ENCODE assay signal across 17 cellular contexts in genomic region chr17:81022371-81022729, GRCh38.
"Had no signal": no experiment of that assay in that cellular context is flagged by ENCODE, and none has a peak within 500 bp of the region (broad histone marks: within the 10 kb centered on the region; RNA-seq: fewer than 3 reads in every experiment).

No MANE protein-coding gene starts in this region.

- H3K4me3 ChIP-seq: lung, thyroid gland had no signal

- H3K36me3 ChIP-seq: thyroid gland had no signal

- DNase-seq: activated CD4-positive, alpha-beta T cell treated with anti-CD3 and anti-CD28 coated beads for 1 hour; activated CD4-positive, alpha-beta T cell treated with anti-CD3 and anti-CD28 coated beads, Interleukin-2, amount 50 U/mL, for 48 hours; activated naive CD4-positive, alpha-beta T cell treated with anti-CD3 and anti-CD28 coated beads for 36 hours; activated T-cell treated with anti-CD3 and anti-CD28 coated beads, Interleukin-2, amount 50 U/mL, for 24 hours; cerebellar nuclear complex; cortex of kidney; erythroblast; hypothalamus; islet precursor cell; nephron progenitor cell; occipital lobe; retina; stimulated activated CD4-positive, alpha-beta T cell treated with anti-CD3 and anti-CD28 coated beads, Interleukin-12 subunit alpha, Interleukin-12 subunit beta, amount 100 ng/mL, for 4 hours; stimulated activated CD4-positive, alpha-beta T cell treated with anti-CD3 and anti-CD28 coated beads, Interleukin-1b, Interleukin-23, amount 100 ng/mL, for 48 hours; stimulated activated CD8-positive, alpha-beta memory T cell treated with anti-CD3 and anti-CD28 coated beads, Interleukin-4, amount 100 ng/mL, for 48 hours; thyroid gland had no signal

- H3K27me3 ChIP-seq: thyroid gland had no signal

- H3K4me3 Mint-ChIP-seq: activated naive CD4-positive, alpha-beta T cell treated with anti-CD3 and anti-CD28 coated beads for 36 hours; activated T-cell treated with anti-CD3 and anti-CD28 coated beads, Interleukin-2, amount 50 U/mL, for 24 hours; nephron progenitor cell had no signal

- H3K27ac Mint-ChIP-seq: activated naive CD4-positive, alpha-beta T cell treated with anti-CD3 and anti-CD28 coated beads for 36 hours; activated T-cell treated with anti-CD3 and anti-CD28 coated beads, Interleukin-2, amount 50 U/mL, for 24 hours; nephron progenitor cell had no signal

- H3K9me3 ChIP-seq: thyroid gland had no signal
